In genomic region chr2:31260870-31261269, GRCh38 we compare ENCODE assay signal across 19 cellular contexts. TPM values are rescaled to one million over a fixed set of nuclear protein-coding genes. Genes with fewer than 3 reads are reported as not detected.
"Had no signal": no experiment of that assay in that cellular context is flagged by ENCODE, and none has a peak within 500 bp of the region (broad histone marks: within the 10 kb centered on the region; RNA-seq: fewer than 3 reads in every experiment).

No MANE protein-coding gene starts in this region.

- H3K36me3 ChIP-seq: suprapubic skin, uterus had no signal

- H3K9me3 ChIP-seq: left ventricle myocardium inferior, lower lobe of right lung, stomach, suprapubic skin, tibial artery, upper lobe of left lung, uterus had no signal

- FAIRE-seq: endometrium, frontal cortex, keratinocyte had no signal

- H3K4me1 ChIP-seq: lower lobe of right lung, upper lobe of left lung, uterus had no signal

- H3K27ac ChIP-seq: left ventricle myocardium inferior, lower lobe of right lung, stomach, suprapubic skin, tibial artery, upper lobe of left lung, uterus had no signal

- H3K27me3 ChIP-seq: stomach, suprapubic skin, tibial artery, upper lobe of left lung, uterus had no signal

- DNase-seq: cortex of kidney; effector memory CD4-positive, alpha-beta T cell; left cardiac atrium; left ventricle myocardium inferior; lower lobe of right lung; mesenchymal stem cell; naive B cell; occipital lobe; stimulated activated CD4-positive, alpha-beta T cell treated with anti-CD3 and anti-CD28 coated beads, Interleukin-2, amount 100 ng/mL, for 24 hours; stimulated activated naive CD4-positive, alpha-beta T cell; stomach; tibial artery; uterus had no signal

- H3K4me3 ChIP-seq: left ventricle myocardium inferior, lower lobe of right lung, stomach, suprapubic skin, tibial artery, upper lobe of left lung, uterus had no signal

RNA-seq across cellular contexts. Expression of gene CAPN14, which starts 43.6 kb away (rescaled TPM):
- total RNA-seq: skeletal muscle tissue had no signal
